ENCODE assay signal across 8 cellular contexts in the genomic region with DNA sequence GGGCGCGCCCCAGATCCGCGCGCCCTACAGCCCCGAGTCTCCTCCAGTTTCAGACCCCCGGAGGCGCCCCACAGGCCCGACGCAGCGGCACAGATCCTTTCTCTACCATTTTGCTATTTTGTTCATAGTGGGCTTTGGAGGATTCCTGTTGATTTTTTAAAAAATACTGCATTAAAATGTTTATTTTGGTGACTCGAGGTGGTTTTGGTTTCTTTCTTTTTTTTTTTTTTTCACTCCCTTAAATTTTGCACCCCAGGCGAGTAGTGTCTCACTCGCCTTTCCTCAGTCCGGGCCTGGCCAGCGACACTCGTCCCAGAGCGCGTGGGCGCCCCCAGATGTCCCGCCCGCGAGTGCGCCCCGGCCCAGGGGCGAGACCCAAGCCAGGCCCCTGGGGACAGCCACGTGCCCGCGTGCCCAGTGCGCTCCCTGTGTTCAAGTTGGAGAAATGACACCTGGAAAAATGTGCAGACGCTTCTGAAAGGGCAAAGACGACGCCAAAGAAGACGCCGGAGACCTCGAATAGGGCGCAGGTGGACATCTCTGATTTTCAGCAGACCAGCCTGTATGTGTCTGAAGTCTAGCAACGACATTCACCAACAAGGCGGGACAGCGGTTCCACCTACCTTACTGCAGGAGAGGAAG. TPM values are rescaled to one million over a fixed set of nuclear protein-coding genes. Genes with fewer than 3 reads are reported as not detected.
A peak's percentile ranks its signal among the peaks of the same experiment; 100 is the strongest.
DNase-seq lines count a peak whose midpoint lies in the region; ATAC-seq lines count a peak whose summit lies in the region.

No MANE protein-coding gene starts in this region.

- no peaks in the 10 kb centered on the region for H3K36me3 ChIP-seq in ES-I3 (ENCODE audit: insufficient read depth, low read length)

- intact Hi-C loops in Right ventricle myocardium inferior (cut with DNase I) = loop anchor here (1.0 to 2.0 kb wide), 2 partner anchors 96 to 146 kb away; no protein-coding TSS in a partner anchor

- DNase-seq in NCI-H2227 treated with DMSO at 0.1 percent for 48 hours (lab: John Stamatoyannopoulos, UW) (peak; percentile 16), Right ventricle myocardium inferior (ENCODE audit: missing footprints) (peak; percentile 88), nucleus accumbens (lab: John Stamatoyannopoulos, UW) (peak in 52 of 56 donors; percentile 2 to 81 (median 40)), NCI-H774 (lab: John Stamatoyannopoulos, UW) (no peak), NCI-H1694 (lab: John Stamatoyannopoulos, UW) (no peak)
- DNase-seq in activated naive CD4-positive, alpha-beta T cell treated with anti-CD3 and anti-CD28 coated beads, Interleukin-2, amount 50 U/mL, for 16 hours = peak; percentile 17

- no peaks in the 10 kb centered on the region for H3K4me1 ChIP-seq in ES-I3 (ENCODE audit: insufficient read depth, low read length)

- H3K9ac ChIP-seq in ES-I3 (ENCODE audit: low read depth, low read length) = peak overlapping the region; percentile 51

- H3K9me3 ChIP-seq in ES-I3 (ENCODE audit: control insufficient read depth, insufficient read depth, low read length) = no peaks in the 10 kb centered on the region

- ATAC-seq in HG02610 (IDR thresholded peaks at IDR 0.05; ENCODE audit: unreplicated experiment) = peak; percentile 55
- peak; percentile 78 for ATAC-seq in Right ventricle myocardium inferior

RNA-seq across cellular contexts. Expression of gene INSR, which starts 0.5 kb away (rescaled TPM):
- total RNA-seq in Right ventricle myocardium inferior = 73.5 TPM

RNA-seq across cellular contexts. Expression of gene ARHGEF18, which starts 54.0 kb away (rescaled TPM):
- 8.5 TPM for total RNA-seq in Right ventricle myocardium inferior

Comparison
In these comparisons a context has a peak if more than half of its experiments do, and no peak if none do; other contexts are left out.
1. DNase-seq: peak in NCI-H2227 treated with DMSO at 0.1 percent for 48 hours (single experiment), activated naive CD4-positive, alpha-beta T cell treated with anti-CD3 and anti-CD28 coated beads, Interleukin-2, amount 50 U/mL, for 16 hours (single experiment), Right ventricle myocardium inferior (single experiment) and nucleus accumbens (52 of 56); none in NCI-H774 (single experiment) and NCI-H1694 (single experiment).